In the genomic region with DNA sequence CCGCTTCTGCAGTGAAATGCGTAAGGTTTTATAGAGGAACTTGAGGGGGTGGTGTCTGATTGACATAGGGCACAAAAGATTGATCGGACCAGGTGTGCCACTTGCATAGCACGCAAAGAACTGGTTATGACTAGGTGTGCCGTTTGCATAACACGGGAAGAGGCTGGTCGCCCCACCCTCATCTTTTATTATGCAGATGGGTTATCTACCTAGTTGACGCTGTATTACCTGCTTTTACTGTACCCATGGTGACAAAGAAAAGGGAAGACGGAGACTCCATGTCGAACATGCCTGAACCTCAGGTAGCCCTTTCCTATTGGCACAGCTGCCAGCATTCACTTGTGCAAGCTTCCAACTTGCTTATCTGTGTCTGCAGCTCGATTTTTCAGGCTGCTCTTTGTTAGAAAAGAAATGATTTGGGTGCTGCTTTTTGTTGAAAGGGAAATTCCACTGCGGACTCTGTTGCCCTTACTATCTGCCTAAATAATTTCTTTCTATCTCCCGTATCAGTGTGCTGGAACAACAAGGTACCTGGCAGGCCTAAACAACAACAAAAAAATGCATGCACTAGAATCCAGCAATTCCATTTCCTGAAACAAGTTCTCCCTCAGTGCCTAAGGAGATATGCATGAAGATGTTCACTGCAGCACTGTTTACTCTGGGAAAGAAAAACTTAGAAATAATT, we compare ENCODE assay signal across 16 cellular contexts.
DNase-seq lines count a peak whose midpoint lies in the region; ATAC-seq and TF ChIP-seq lines count a peak whose summit lies in the region.
"Had no signal": no experiment of that assay in that cellular context is flagged by ENCODE, and none has a peak within 500 bp of the region (broad histone marks: within the 10 kb centered on the region; RNA-seq: fewer than 3 reads in every experiment).

No MANE protein-coding gene starts in this region.

- CTCF ChIA-PET in WTC11 (lab: Charles Lee) = interaction anchor here (1.5 kb wide), 1 partner anchor 11 kb away, joined by 9 read pairs; no protein-coding TSS in a partner anchor

- H3K79me1 ChIP-seq in trophoblast cell (ENCODE audit: low read length) = no peaks in the 10 kb centered on the region

- POLR2A ChIA-PET in WTC11 (lab: Charles Lee) = no interaction called here

- WGBS in trophoblast cell (ENCODE audit: extremely low coverage, insufficient coverage, insufficient read length) = no CpG with 5 or more reads among the region's 13 CpGs

- H3K9ac ChIP-seq in HUES48 (ENCODE audit: low read depth, low read length) (no peak overlapping the region; the same call in 1 of the 2 replicates), iPS-18a (ENCODE audit: low read length) (peak overlapping the region; percentile 8), trophoblast cell (ENCODE audit: low read length) (no peak overlapping the region)

- peak overlapping the region; percentile 89 for H3K27ac Mint-ChIP-seq in WTC11

- H2BK12ac ChIP-seq in trophoblast cell (ENCODE audit: low read length) = no peak overlapping the region

- ATAC-seq in WTC11 (peak; percentile 38; the same call in 1 of the 2 replicates), GM19328 (IDR thresholded peaks at IDR 0.05; ENCODE audit: unreplicated experiment) (no peak), HG03378 (IDR thresholded peaks at IDR 0.05; ENCODE audit: unreplicated experiment) (no peak)
- ATAC-seq: GM12878 had no signal

- H3K4me3 ChIP-seq in HUES48 (ENCODE audit: low read depth, low read length) = peak overlapping the region; percentile 1; the same call in 1 of the 2 replicates
- H3K4me3 ChIP-seq in iPS-18a (ENCODE audit: low read length) = no peak overlapping the region
- H3K4me3 ChIP-seq in trophoblast cell (ENCODE audit: low read depth, low read length) = no peak overlapping the region
- H3K4me3 ChIP-seq: GM12878, SK-N-MC had no signal

- H3K9me3 Mint-ChIP-seq in WTC11 = peaks cover 5% of the 10 kb centered on the region

- no peak overlapping the region for H2BK120ac ChIP-seq in trophoblast cell (ENCODE audit: insufficient read depth, low read length, poor library complexity)

- no peak for DNase-seq in WTC11 (ENCODE audit: low spot score)
- peak; percentile 56 to 85 for DNase-seq in trophoblast cell
- no peak for DNase-seq in NCI-H187 treated with DMSO at 0.1 percent for 48 hours (lab: John Stamatoyannopoulos, UW)
- DNase-seq: C1 segment of cervical spinal cord, DND-41, GDM1, NCI-H1105, NCI-H187, NCI-H2171, NCI-H446 had no signal

- H3K27ac ChIP-seq in HUES48 (ENCODE audit: low read depth, low read length) (peak overlapping the region; percentile 73), iPS-18a (ENCODE audit: low read length) (peak overlapping the region; percentile 17), trophoblast cell (ENCODE audit: low read depth, low read length) (no peak overlapping the region)
- H3K27ac ChIP-seq: SK-N-MC had no signal

- H4K12ac ChIP-seq in trophoblast cell (ENCODE audit: low read depth, low read length) = no peak overlapping the region

- no peak overlapping the region for H4K91ac ChIP-seq in trophoblast cell (ENCODE audit: low read depth, low read length)

- H4K8ac ChIP-seq in trophoblast cell (ENCODE audit: low read depth, low read length) = no peak overlapping the region

- H3K14ac ChIP-seq in trophoblast cell (ENCODE audit: low read length) = no peak overlapping the region

- TF ChIP-seq CTCF in WTC11 (IDR thresholded peaks at IDR 0.05) = no peak

- H3K9me3 ChIP-seq in HUES48 (ENCODE audit: control insufficient read depth, insufficient read depth, low read length) (no peaks in the 10 kb centered on the region), iPS-18a (ENCODE audit: control insufficient read depth, low read depth, low read length) (no peaks in the 10 kb centered on the region), trophoblast cell (ENCODE audit: insufficient read depth, low read depth, low read length) (no peaks in the 10 kb centered on the region)

- no peak overlapping the region for H2AFZ ChIP-seq in trophoblast cell (ENCODE audit: insufficient read depth, low read length, poor library complexity)

- no peak overlapping the region for H3K18ac ChIP-seq in trophoblast cell (ENCODE audit: low read length)

- peaks cover 27% of the 10 kb centered on the region for H3K4me1 ChIP-seq in HUES48 (ENCODE audit: control insufficient read depth, insufficient read depth, low read length)
- H3K4me1 ChIP-seq in iPS-18a (ENCODE audit: control insufficient read depth, low read depth, low read length) = peaks cover 26% of the 10 kb centered on the region
- no peaks in the 10 kb centered on the region for H3K4me1 ChIP-seq in trophoblast cell (ENCODE audit: control insufficient read depth in 1 of 2, insufficient read depth in 2 of 2, low read length in 2 of 2)

- peaks cover 29% of the 10 kb centered on the region for H3K4me1 Mint-ChIP-seq in WTC11

- no peaks in the 10 kb centered on the region for H3K36me3 Mint-ChIP-seq in WTC11

- no peak overlapping the region for H3K4me2 ChIP-seq in trophoblast cell (ENCODE audit: low read length)

- no peak overlapping the region for H3K23ac ChIP-seq in trophoblast cell (ENCODE audit: low read length)

- no peak overlapping the region for H3K4ac ChIP-seq in trophoblast cell (ENCODE audit: low read depth, low read length)

- H2AK5ac ChIP-seq in trophoblast cell (ENCODE audit: low read length) = no peak overlapping the region

- no peak overlapping the region for H2BK5ac ChIP-seq in trophoblast cell (ENCODE audit: low read depth, low read length, poor library complexity)

- H3K27me3 ChIP-seq in HUES48 (ENCODE audit: control insufficient read depth, insufficient read depth, low read length) (no peaks in the 10 kb centered on the region), iPS-18a (ENCODE audit: control insufficient read depth, insufficient read depth, low read length) (no peaks in the 10 kb centered on the region), trophoblast cell (ENCODE audit: insufficient read depth, low read length) (no peaks in the 10 kb centered on the region)

- no peaks in the 10 kb centered on the region for H3K79me2 ChIP-seq in trophoblast cell (ENCODE audit: control insufficient read depth, insufficient read depth, low read length, poor library complexity)

- H3K27me3 Mint-ChIP-seq in WTC11 (ENCODE audit: low read depth) = peaks cover 4% of the 10 kb centered on the region

- H3K4me3 Mint-ChIP-seq in WTC11 = no peak overlapping the region

- H3K36me3 ChIP-seq in HUES48 (ENCODE audit: control insufficient read depth, insufficient read depth, low read length) (no peaks in the 10 kb centered on the region), iPS-18a (ENCODE audit: control insufficient read depth, low read depth, low read length) (no peaks in the 10 kb centered on the region), trophoblast cell (ENCODE audit: control insufficient read depth in 1 of 2, insufficient read depth in 2 of 2, low read length in 2 of 2) (no peaks in the 10 kb centered on the region)

TF ChIP-seq in WTC11, 78 proteins besides CTCF, POLR2A, EP300 and RAD21 (continues in another document):
- TF ChIP-seq JAZF1 (CRISPR knock-in tag; IDR thresholded peaks at IDR 0.05) (no peak), USF2 (CRISPR knock-in tag; IDR thresholded peaks at IDR 0.05) (no peak), PRRX2 (CRISPR knock-in tag; IDR thresholded peaks at IDR 0.05) (no peak), ATF2 (CRISPR knock-in tag; IDR thresholded peaks at IDR 0.05; ENCODE audit: borderline replicate concordance, low read depth) (no peak), ZNF423 (CRISPR knock-in tag; IDR thresholded peaks at IDR 0.05) (no peak), CBFB (CRISPR knock-in tag; IDR thresholded peaks at IDR 0.05; ENCODE audit: low read depth) (no peak), MXD4 (CRISPR knock-in tag; IDR thresholded peaks at IDR 0.05; ENCODE audit: borderline replicate concordance) (no peak)
- TF ChIP-seq, protein P1, sequence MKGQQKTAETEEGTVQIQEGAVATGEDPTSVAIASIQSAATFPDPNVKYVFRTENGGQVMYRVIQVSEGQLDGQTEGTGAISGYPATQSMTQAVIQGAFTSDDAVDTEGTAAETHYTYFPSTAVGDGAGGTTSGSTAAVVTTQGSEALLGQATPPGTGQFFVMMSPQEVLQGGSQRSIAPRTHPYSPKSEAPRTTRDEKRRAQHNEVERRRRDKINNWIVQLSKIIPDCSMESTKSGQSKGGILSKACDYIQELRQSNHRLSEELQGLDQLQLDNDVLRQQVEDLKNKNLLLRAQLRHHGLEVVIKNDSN (CRISPR knock-in tag; IDR thresholded peaks at IDR 0.05) = no peak
- TF ChIP-seq, protein P2, sequence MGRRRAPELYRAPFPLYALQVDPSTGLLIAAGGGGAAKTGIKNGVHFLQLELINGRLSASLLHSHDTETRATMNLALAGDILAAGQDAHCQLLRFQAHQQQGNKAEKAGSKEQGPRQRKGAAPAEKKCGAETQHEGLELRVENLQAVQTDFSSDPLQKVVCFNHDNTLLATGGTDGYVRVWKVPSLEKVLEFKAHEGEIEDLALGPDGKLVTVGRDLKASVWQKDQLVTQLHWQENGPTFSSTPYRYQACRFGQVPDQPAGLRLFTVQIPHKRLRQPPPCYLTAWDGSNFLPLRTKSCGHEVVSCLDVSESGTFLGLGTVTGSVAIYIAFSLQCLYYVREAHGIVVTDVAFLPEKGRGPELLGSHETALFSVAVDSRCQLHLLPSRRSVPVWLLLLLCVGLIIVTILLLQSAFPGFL (CRISPR knock-in tag; IDR thresholded peaks at IDR 0.05; ENCODE audit: borderline replicate concordance) = no peak

Comparison
In these comparisons a context has a peak if more than half of its experiments do, and no peak if none do; other contexts are left out.
1. DNase-seq: peak in trophoblast cell (2 of 2); none in WTC11 (single experiment) and NCI-H187 treated with DMSO at 0.1 percent for 48 hours (single experiment).